In genomic region chr9:31839273-31839672, GRCh38 we compare ENCODE assay signal across 12 cellular contexts.
DNase-seq lines count a peak whose midpoint lies in the region; ATAC-seq and TF ChIP-seq lines count a peak whose summit lies in the region.
"Had no signal": no experiment of that assay in that cellular context is flagged by ENCODE, and none has a peak within 500 bp of the region (broad histone marks: within the 10 kb centered on the region; RNA-seq: fewer than 3 reads in every experiment).

No MANE protein-coding gene starts in this region.

- in situ Hi-C loops in G401 (cut with HindIII; ENCODE audit: low sequenced_read_pairs), result no loop called here

- ATAC-seq in stimulated activated memory B cell treated with anti-CD40 and anti-IgM and Interleukin-4, amounts not matched to agents 10 μg/mL and 1 μg/mL and 100 μg/mL, for 72 hours, result no peak
- no peak for ATAC-seq in activated naive CD4-positive, alpha-beta T cell treated with anti-CD3 and anti-CD28 coated beads, Interleukin-2, amount 50 U/mL, for 72 hours
- ATAC-seq: T-helper 17 cell had no signal

- peak; percentile 2 for DNase-seq in G401 (ENCODE audit: low spot score)
- DNase-seq in NCI-H1105 treated with DMSO at 0.1 percent for 48 hours (lab: John Stamatoyannopoulos, UW), result peak; percentile 37
- DNase-seq in left kidney (ENCODE audit: low read depth, low spot score), result peak; percentile 33
- DNase-seq in NCI-H1930 (lab: John Stamatoyannopoulos, UW), result no peak
- no peak for DNase-seq in activated naive CD4-positive, alpha-beta T cell treated with anti-CD3 and anti-CD28 coated beads, Interleukin-2, amount 50 U/mL, for 72 hours (ENCODE audit: low spot score in 2 of 2)
- DNase-seq in erythroblast (lab: John Stamatoyannopoulos, UW), result no peak
- DNase-seq: activated naive CD8-positive, alpha-beta T cell treated with anti-CD3 and anti-CD28 coated beads, Interleukin-2, amount 10 ng/mL, durations not matched to agents 7 days and 5 days; stimulated activated CD4-positive, alpha-beta T cell treated with anti-CD3 and anti-CD28 coated beads, Interleukin-4, amount 100 ng/mL, for 4 hours; T-helper 17 cell had no signal

- no peaks in the 10 kb centered on the region for H3K27me3 Mint-ChIP-seq in stimulated activated memory B cell treated with anti-CD40 and anti-IgM and Interleukin-4, amounts not matched to agents 10 μg/mL and 1 μg/mL and 100 μg/mL, for 72 hours
- H3K27me3 Mint-ChIP-seq: activated naive CD8-positive, alpha-beta T cell treated with anti-CD3 and anti-CD28 coated beads, Interleukin-2, amount 10 ng/mL, durations not matched to agents 7 days and 5 days had no signal

- H3K4me3 Mint-ChIP-seq in stimulated activated memory B cell treated with anti-CD40 and anti-IgM and Interleukin-4, amounts not matched to agents 10 μg/mL and 1 μg/mL and 100 μg/mL, for 72 hours, result no peak overlapping the region
- H3K4me3 Mint-ChIP-seq: activated naive CD8-positive, alpha-beta T cell treated with anti-CD3 and anti-CD28 coated beads, Interleukin-2, amount 10 ng/mL, durations not matched to agents 7 days and 5 days; T-helper 17 cell had no signal

- no peaks in the 10 kb centered on the region for H3K9me3 Mint-ChIP-seq in stimulated activated memory B cell treated with anti-CD40 and anti-IgM and Interleukin-4, amounts not matched to agents 10 μg/mL and 1 μg/mL and 100 μg/mL, for 72 hours
- H3K9me3 Mint-ChIP-seq in activated naive CD4-positive, alpha-beta T cell treated with anti-CD3 and anti-CD28 coated beads, Interleukin-2, amount 50 U/mL, for 72 hours, result no peaks in the 10 kb centered on the region
- H3K9me3 Mint-ChIP-seq: activated naive CD8-positive, alpha-beta T cell treated with anti-CD3 and anti-CD28 coated beads, Interleukin-2, amount 10 ng/mL, durations not matched to agents 7 days and 5 days had no signal

- TF ChIP-seq CTCF in VCaP (conservative IDR thresholded peaks at IDR 0.05), result peak; percentile 57

- no peak overlapping the region for H3K27ac Mint-ChIP-seq in stimulated activated memory B cell treated with anti-CD40 and anti-IgM and Interleukin-4, amounts not matched to agents 10 μg/mL and 1 μg/mL and 100 μg/mL, for 72 hours
- no peak overlapping the region for H3K27ac Mint-ChIP-seq in activated naive CD4-positive, alpha-beta T cell treated with anti-CD3 and anti-CD28 coated beads, Interleukin-2, amount 50 U/mL, for 72 hours
- H3K27ac Mint-ChIP-seq: activated naive CD8-positive, alpha-beta T cell treated with anti-CD3 and anti-CD28 coated beads, Interleukin-2, amount 10 ng/mL, durations not matched to agents 7 days and 5 days; T-helper 17 cell had no signal

- H3K4me1 Mint-ChIP-seq in stimulated activated memory B cell treated with anti-CD40 and anti-IgM and Interleukin-4, amounts not matched to agents 10 μg/mL and 1 μg/mL and 100 μg/mL, for 72 hours, result no peaks in the 10 kb centered on the region
- H3K4me1 Mint-ChIP-seq: activated naive CD8-positive, alpha-beta T cell treated with anti-CD3 and anti-CD28 coated beads, Interleukin-2, amount 10 ng/mL, durations not matched to agents 7 days and 5 days; T-helper 17 cell had no signal

- TF ChIP-seq POLR2A in erythroblast (IDR thresholded peaks at IDR 0.05; ENCODE audit: low read length), result no peak

- no peak overlapping the region for H3K27ac ChIP-seq in VCaP
- H3K27ac ChIP-seq: prostate gland had no signal

- no peaks in the 10 kb centered on the region for H3K36me3 Mint-ChIP-seq in stimulated activated memory B cell treated with anti-CD40 and anti-IgM and Interleukin-4, amounts not matched to agents 10 μg/mL and 1 μg/mL and 100 μg/mL, for 72 hours
- H3K36me3 Mint-ChIP-seq in activated naive CD4-positive, alpha-beta T cell treated with anti-CD3 and anti-CD28 coated beads, Interleukin-2, amount 50 U/mL, for 72 hours, result no peaks in the 10 kb centered on the region
- H3K36me3 Mint-ChIP-seq: activated naive CD8-positive, alpha-beta T cell treated with anti-CD3 and anti-CD28 coated beads, Interleukin-2, amount 10 ng/mL, durations not matched to agents 7 days and 5 days had no signal

Comparison
In these comparisons a context has a peak if more than half of its experiments do, and no peak if none do; other contexts are left out.
1. DNase-seq: peak in G401 (single experiment), NCI-H1105 treated with DMSO at 0.1 percent for 48 hours (single experiment) and left kidney (single experiment); none in NCI-H1930 (0 of 2), activated naive CD4-positive, alpha-beta T cell treated with anti-CD3 and anti-CD28 coated beads, Interleukin-2, amount 50 U/mL, for 72 hours (0 of 2) and erythroblast (0 of 2).